Comparison of ENCODE assay signal across 16 cellular contexts in the genomic region with DNA sequence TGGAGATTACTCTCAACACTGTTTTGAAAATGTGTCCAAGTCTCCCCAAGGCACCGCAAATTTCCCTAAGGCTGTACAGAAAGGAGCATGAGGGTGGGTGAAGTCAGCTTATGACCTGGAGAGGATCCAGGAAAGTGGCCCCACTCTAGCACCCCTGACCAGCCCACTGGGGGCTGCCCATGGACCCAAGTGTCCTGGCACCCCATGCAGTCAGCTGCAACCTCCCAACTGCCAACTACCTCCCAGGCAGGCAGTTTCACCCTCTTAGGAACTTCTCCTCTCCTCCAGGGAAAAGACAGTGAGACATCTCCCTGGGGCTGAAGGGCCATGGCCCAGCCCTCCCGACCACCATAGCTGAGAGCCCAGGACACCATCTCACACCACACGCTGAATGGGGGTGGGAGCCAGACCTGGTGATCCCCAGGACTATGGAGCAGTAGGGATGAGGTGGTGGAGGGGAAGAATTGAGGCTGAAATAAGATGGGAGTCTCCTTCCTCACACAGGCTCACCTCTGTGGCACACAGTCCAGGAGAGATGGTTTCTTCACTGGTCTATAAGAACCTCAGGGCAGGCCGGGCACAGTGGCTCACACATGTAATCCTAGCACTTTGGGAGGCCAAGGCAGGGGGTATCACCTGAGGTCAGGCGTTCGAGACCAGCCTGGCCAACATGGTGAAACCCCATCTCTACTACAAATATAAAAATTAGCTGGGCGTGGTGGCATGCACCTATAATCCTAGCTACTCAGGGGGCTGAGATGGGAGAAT.
A peak's percentile ranks its signal among the peaks of the same experiment; 100 is the strongest.
DNase-seq lines count a peak whose midpoint lies in the region; ATAC-seq and TF ChIP-seq lines count a peak whose summit lies in the region.
"Had no signal": no experiment of that assay in that cellular context is flagged by ENCODE, and none has a peak within 500 bp of the region (broad histone marks: within the 10 kb centered on the region; RNA-seq: fewer than 3 reads in every experiment).

No MANE protein-coding gene starts in this region.

- 84 to 89% (median 86%) methylated on average over 6 to 7 of the region's 7 CpGs for WGBS in heart left ventricle, 4 donors
- no CpG with 5 or more reads among the region's 7 CpGs for WGBS in neuronal stem cell (ENCODE audit: extremely low coverage in 2 of 2, insufficient read length in 2 of 2, insufficient replicate concordance in 1 of 2), 2 donors
- WGBS in smooth muscle cell (ENCODE audit: low lambda C conversion rate) = 97% methylated on average over 7 of the region's 7 CpGs

- H3K36me3 Mint-ChIP-seq in glutamatergic neuron (ENCODE audit: unreplicated experiment) = no peaks in the 10 kb centered on the region
- H3K36me3 Mint-ChIP-seq: CD4-positive, CD25-positive, alpha-beta regulatory T cell had no signal

- H3K4me3 ChIP-seq in heart left ventricle (no peak overlapping the region), neuronal stem cell (ENCODE audit: low read length in 2 of 2) (no peak overlapping the region), uterus (no peak overlapping the region), smooth muscle cell (no peak overlapping the region)
- H3K4me3 ChIP-seq: adrenal gland had no signal

- TF ChIP-seq POLR2A in heart left ventricle (IDR thresholded peaks at IDR 0.05) (no peak), uterus (IDR thresholded peaks at IDR 0.05) (no peak)

- H3K79me1 ChIP-seq in neuronal stem cell (ENCODE audit: low read depth, low read length) = no peaks in the 10 kb centered on the region

- H4K20me1 ChIP-seq in smooth muscle cell (ENCODE audit: low read depth) = no peaks in the 10 kb centered on the region

- H3K4me1 Mint-ChIP-seq in glutamatergic neuron (ENCODE audit: low read depth, unreplicated experiment) = peaks cover 25% of the 10 kb centered on the region

- no peak overlapping the region for H2AK5ac ChIP-seq in neuronal stem cell (ENCODE audit: low read depth, low read length)

- no peak overlapping the region for H3K9ac ChIP-seq in neuronal stem cell (ENCODE audit: low read depth, low read length, poor library complexity)
- H3K9ac ChIP-seq in smooth muscle cell (ENCODE audit: low read depth) = no peak overlapping the region
- H3K9ac ChIP-seq: SK-N-SH had no signal

- H3K27ac Mint-ChIP-seq in glutamatergic neuron (ENCODE audit: unreplicated experiment) = peak overlapping the region; percentile 98

- intact Hi-C loops in heart left ventricle (cut with DNase I) = loop anchor here in 2 of 10 donors (10.0 kb wide), 1 partner anchor 103 kb away; the partner anchor contains the start of gene DAPK2 (in 2 of the 2)
- intact Hi-C loops in left ventricle myocardium superior (cut with micrococcal nuclease) = no loop called here
- intact Hi-C loops in uterus (cut with DNase I; ENCODE audit: low total_unique reads) = no loop called here

- ATAC-seq in heart left ventricle (no peak), left ventricle myocardium superior (no peak)

- H2AFZ ChIP-seq in neuronal stem cell (ENCODE audit: low read length) (no peak overlapping the region), smooth muscle cell (ENCODE audit: low read depth) (no peak overlapping the region)

- no peak overlapping the region for H2BK5ac ChIP-seq in neuronal stem cell (ENCODE audit: low read length)

- H3K27ac ChIP-seq in heart left ventricle = peak overlapping the region in 10 of 12 donors; percentile 6 to 89 (median 64)
- no peak overlapping the region for H3K27ac ChIP-seq in neuronal stem cell (replicated peaks; ENCODE audit: low read length)
- peak overlapping the region; percentile 23 to 46 for H3K27ac ChIP-seq in uterus
- no peak overlapping the region for H3K27ac ChIP-seq in smooth muscle cell (ENCODE audit: low read depth)

- H3K36me3 ChIP-seq in heart left ventricle = peaks cover 0 to 3% (median 0%) of the 10 kb centered on the region in 9 donors
- no peaks in the 10 kb centered on the region for H3K36me3 ChIP-seq in neuronal stem cell (replicated peaks in 1 of 2; ENCODE audit: control insufficient read depth in 2 of 2, insufficient read depth in 2 of 2, low read length in 2 of 2)
- H3K36me3 ChIP-seq in uterus = no peaks in the 10 kb centered on the region
- H3K36me3 ChIP-seq in smooth muscle cell (ENCODE audit: low read depth) = no peaks in the 10 kb centered on the region
- H3K36me3 ChIP-seq: adrenal gland had no signal

- H3K9me3 ChIP-seq in heart left ventricle (no peaks in the 10 kb centered on the region), neuronal stem cell (replicated peaks in 1 of 2; ENCODE audit: control insufficient read depth in 2 of 2, insufficient read depth in 1 of 2, low read depth in 1 of 2, low read length in 2 of 2) (no peaks in the 10 kb centered on the region), uterus (no peaks in the 10 kb centered on the region), smooth muscle cell (replicated peaks; ENCODE audit: low read depth) (no peaks in the 10 kb centered on the region)
- H3K9me3 ChIP-seq: adrenal gland, SK-N-SH had no signal

- H3K4me2 ChIP-seq in neuronal stem cell (ENCODE audit: insufficient read depth, low read length, poor library complexity, severe bottlenecking) (no peak overlapping the region), smooth muscle cell (no peak overlapping the region)
- H3K4me2 ChIP-seq: SK-N-SH had no signal

- no peaks in the 10 kb centered on the region for H3F3A ChIP-seq in smooth muscle cell (ENCODE audit: low read depth)

- H3K27me3 Mint-ChIP-seq in glutamatergic neuron (ENCODE audit: unreplicated experiment) = peaks cover 8% of the 10 kb centered on the region
- H3K27me3 Mint-ChIP-seq: CD4-positive, CD25-positive, alpha-beta regulatory T cell had no signal

- H3K18ac ChIP-seq in neuronal stem cell (ENCODE audit: low read length) = peak overlapping the region; percentile 12

- no peak overlapping the region for H3K14ac ChIP-seq in neuronal stem cell (ENCODE audit: low read length)

- H3K4me3 Mint-ChIP-seq in glutamatergic neuron (ENCODE audit: unreplicated experiment) = peak overlapping the region; percentile 35
- H3K4me3 Mint-ChIP-seq: CD4-positive, CD25-positive, alpha-beta regulatory T cell had no signal

- H2BK15ac ChIP-seq in neuronal stem cell (ENCODE audit: low read length) = no peak overlapping the region

- H3K27me3 ChIP-seq in heart left ventricle (no peaks in the 10 kb centered on the region), neuronal stem cell (ENCODE audit: control insufficient read depth in 3 of 3, insufficient read depth in 3 of 3, low read depth in 1 of 3, low read length in 3 of 3) (no peaks in the 10 kb centered on the region), uterus (no peaks in the 10 kb centered on the region), smooth muscle cell (ENCODE audit: low read depth) (no peaks in the 10 kb centered on the region)
- H3K27me3 ChIP-seq: adrenal gland had no signal

- H2BK12ac ChIP-seq in neuronal stem cell (ENCODE audit: low read length) = no peak overlapping the region

- H3K4ac ChIP-seq in neuronal stem cell (ENCODE audit: low read length) = no peak overlapping the region

- peaks cover 8 to 61% (median 49%) of the 10 kb centered on the region in 12 donors for H3K4me1 ChIP-seq in heart left ventricle
- H3K4me1 ChIP-seq in neuronal stem cell (ENCODE audit: control insufficient read depth in 2 of 2, insufficient read depth in 1 of 2, low read depth in 1 of 2, low read length in 2 of 2) = peaks cover 0 to 3% of the 10 kb centered on the region in 2 donors
- H3K4me1 ChIP-seq in uterus = no peaks in the 10 kb centered on the region
- H3K4me1 ChIP-seq in smooth muscle cell (ENCODE audit: low read depth) = no peaks in the 10 kb centered on the region

- H3K23ac ChIP-seq in neuronal stem cell (ENCODE audit: low read depth, low read length, poor library complexity) = no peak overlapping the region

- TF ChIP-seq CTCF in heart left ventricle (IDR thresholded peaks at IDR 0.05) (no peak), glutamatergic neuron (IDR thresholded peaks at IDR 0.05; ENCODE audit: partially characterized antibody, unreplicated experiment) (no peak), uterus (IDR thresholded peaks at IDR 0.05) (no peak), smooth muscle cell (IDR thresholded peaks at IDR 0.05; ENCODE audit: borderline replicate concordance, insufficient read depth, poor library complexity, severe bottlenecking) (no peak)

- no peak overlapping the region for H2BK120ac ChIP-seq in neuronal stem cell (ENCODE audit: low read depth, low read length)

- H3K9me3 Mint-ChIP-seq in glutamatergic neuron (ENCODE audit: unreplicated experiment) = peaks cover 16% of the 10 kb centered on the region

- no peaks in the 10 kb centered on the region for H3K79me2 ChIP-seq in smooth muscle cell (ENCODE audit: low read depth)

- no peak overlapping the region for H4K8ac ChIP-seq in neuronal stem cell (ENCODE audit: low read depth, low read length)

- no peak overlapping the region for H4K91ac ChIP-seq in neuronal stem cell (ENCODE audit: low read depth, low read length, poor library complexity)

- DNase-seq in heart left ventricle (peak in 1 of 5 donors; percentile 14), left ventricle myocardium superior (no peak), glutamatergic neuron (no peak), neuronal stem cell (ENCODE audit: low spot score) (no peak), uterus (no peak), NAMALWA (ENCODE audit: low spot score) (no peak), smooth muscle cell (lab: John Stamatoyannopoulos, UW; ENCODE audit: unreplicated experiment) (no peak), NCI-H526 (lab: John Stamatoyannopoulos, UW) (no peak)
- DNase-seq: CD4-positive, CD25-positive, alpha-beta regulatory T cell; DMS79; hippocampal formation; kidney glomerular epithelial cell; NCI-H748 treated with DMSO at 0.1 percent for 48 hours; stimulated activated naive CD4-positive, alpha-beta T cell had no signal

Comparison
In these comparisons a context has a peak if more than half of its experiments do, and no peak if none do; other contexts are left out.
1. H3K27ac ChIP-seq: peak in heart left ventricle (10 of 12) and uterus (2 of 2); none in neuronal stem cell (single experiment) and smooth muscle cell (single experiment).